In genomic region chr1:38656741-38657140, GRCh38 we compare ENCODE assay signal across 25 cellular contexts.
DNase-seq lines count a peak whose midpoint lies in the region; ATAC-seq and TF ChIP-seq lines count a peak whose summit lies in the region.
"Had no signal": no experiment of that assay in that cellular context is flagged by ENCODE, and none has a peak within 500 bp of the region (broad histone marks: within the 10 kb centered on the region; RNA-seq: fewer than 3 reads in every experiment).

No MANE protein-coding gene starts in this region.

- H4K20me1 ChIP-seq in GM23338 (replicated peaks; ENCODE audit: insufficient read depth) = no peaks in the 10 kb centered on the region
- H4K20me1 ChIP-seq: BLaER1 treated with 17β-estradiol and CSF1 and Interleukin-3, amounts not matched to agents 10 nM and 100 nM had no signal

- intact Hi-C loops in right lobe of liver (cut with DNase I) = no loop called here

- TF ChIP-seq CTCF in GM23338 (conservative IDR thresholded peaks at IDR 0.05; ENCODE audit: low read depth in 2 of 2) (no peak), glutamatergic neuron (IDR thresholded peaks at IDR 0.05; ENCODE audit: partially characterized antibody, unreplicated experiment) (no peak), right lobe of liver (IDR thresholded peaks at IDR 0.05) (no peak)

- H3K27me3 Mint-ChIP-seq in GM23338 (ENCODE audit: insufficient read depth, low read depth, poor library complexity) (peaks cover 5% of the 10 kb centered on the region), glutamatergic neuron (ENCODE audit: unreplicated experiment) (peaks cover 7% of the 10 kb centered on the region)

- H3K27me3 ChIP-seq in GM23338 (ENCODE audit: insufficient read depth) = no peaks in the 10 kb centered on the region
- no peaks in the 10 kb centered on the region for H3K27me3 ChIP-seq in right lobe of liver
- H3K27me3 ChIP-seq: BLaER1 treated with 17β-estradiol and CSF1 and Interleukin-3, amounts not matched to agents 10 nM and 100 nM had no signal

- 0 out of 3 replicates have a peak, but pooled peaks cover 3% of the 10 kb centered on the region for H3K36me3 Mint-ChIP-seq in GM23338 (ENCODE audit: low read depth)
- peaks cover 18% of the 10 kb centered on the region for H3K36me3 Mint-ChIP-seq in glutamatergic neuron (ENCODE audit: unreplicated experiment)

- H2AFZ ChIP-seq in GM23338 = peak overlapping the region; percentile 87
- H2AFZ ChIP-seq: PC-9 had no signal

- H3K27ac Mint-ChIP-seq in GM23338 (no peak overlapping the region), glutamatergic neuron (ENCODE audit: unreplicated experiment) (peak overlapping the region; percentile 76)
- H3K27ac Mint-ChIP-seq: CD4-positive, alpha-beta T cell had no signal

- ATAC-seq in GM23338 (no peak), HG02884 (IDR thresholded peaks at IDR 0.05; ENCODE audit: unreplicated experiment) (no peak), right lobe of liver (no peak), GM18858 (IDR thresholded peaks at IDR 0.05; ENCODE audit: unreplicated experiment) (no peak)
- ATAC-seq: A549, HCT116, Right ventricle myocardium inferior, SK-N-SH treated with all-trans-retinoic acid at 6 μM for 48 hours had no signal

- no peak overlapping the region for H3K4me3 ChIP-seq in GM23338
- H3K4me3 ChIP-seq in right lobe of liver = no peak overlapping the region
- H3K4me3 ChIP-seq: A549; BLaER1 treated with 17β-estradiol and CSF1 and Interleukin-3, amounts not matched to agents 10 nM and 100 nM; PC-9; SJCRH30 had no signal

- peaks cover 14% of the 10 kb centered on the region for H3K4me1 Mint-ChIP-seq in GM23338
- peaks cover 19% of the 10 kb centered on the region for H3K4me1 Mint-ChIP-seq in glutamatergic neuron (ENCODE audit: low read depth, unreplicated experiment)

- H3K9me2 ChIP-seq in GM23338 (ENCODE audit: insufficient read depth) = no peaks in the 10 kb centered on the region

- H3K4me3 Mint-ChIP-seq in GM23338 (no peak overlapping the region), glutamatergic neuron (ENCODE audit: unreplicated experiment) (peak overlapping the region; percentile 22)
- H3K4me3 Mint-ChIP-seq: CD4-positive, alpha-beta T cell had no signal

- WGBS in right lobe of liver (ENCODE audit: insufficient coverage, low coverage, low lambda C conversion rate, missing lambda C conversion rate) = 28% methylated on average over 3 of the region's 3 CpGs

- no peaks in the 10 kb centered on the region for H3K9me3 ChIP-seq in right lobe of liver

- H3K27ac ChIP-seq in GM23338 (ENCODE audit: low read depth) (no peak overlapping the region), right lobe of liver (no peak overlapping the region)
- H3K27ac ChIP-seq: A549; BLaER1 treated with 17β-estradiol and CSF1 and Interleukin-3, amounts not matched to agents 10 nM and 100 nM; PC-9; SJCRH30 had no signal

- H3K4me2 ChIP-seq in GM23338 = no peak overlapping the region
- H3K4me2 ChIP-seq: A549; BLaER1 treated with 17β-estradiol and CSF1 and Interleukin-3, amounts not matched to agents 10 nM and 100 nM; PC-9 had no signal

- DNase-seq in GM23338 (ENCODE audit: low spot score) (no peak), NCI-H82 treated with DMSO at 0.1 percent for 48 hours (lab: John Stamatoyannopoulos, UW; ENCODE audit: unreplicated experiment) (peak; percentile 84), glutamatergic neuron (no peak), right lobe of liver (no peak), GDM1 (lab: John Stamatoyannopoulos, UW) (no peak)
- DNase-seq: AML-193; CD4-positive, alpha-beta T cell; COR-L47; DMS153; NCI-H1048; NCI-H1417; NCI-H1694; NCI-H2029 treated with DMSO at 0.1 percent for 48 hours; NCI-H345; NCI-H510A treated with DMSO at 0.1 percent for 48 hours; NCI-H774; PC-9; SJCRH30 had no signal

- no peaks in the 10 kb centered on the region for H3K36me3 ChIP-seq in GM23338 (ENCODE audit: insufficient read depth)
- H3K36me3 ChIP-seq in right lobe of liver = no peaks in the 10 kb centered on the region
- H3K36me3 ChIP-seq: BLaER1 treated with 17β-estradiol and CSF1 and Interleukin-3, amounts not matched to agents 10 nM and 100 nM; SJCRH30 had no signal

- no peak for TF ChIP-seq POLR2A in right lobe of liver (IDR thresholded peaks at IDR 0.05)

- H3K79me2 ChIP-seq in GM23338 (replicated peaks; ENCODE audit: insufficient read depth) = no peaks in the 10 kb centered on the region

- H3K9me3 Mint-ChIP-seq in GM23338 (peaks cover 4% of the 10 kb centered on the region; the same call in 2 of the 3 replicates), glutamatergic neuron (ENCODE audit: unreplicated experiment) (peaks cover 8% of the 10 kb centered on the region)
- H3K9me3 Mint-ChIP-seq: CD4-positive, alpha-beta T cell had no signal

- no peaks in the 10 kb centered on the region for H3F3A ChIP-seq in GM23338 (replicated peaks; ENCODE audit: low read depth)

- H3K4me1 ChIP-seq in GM23338 (ENCODE audit: insufficient read depth) = 0 out of 2 replicates have a peak, but pooled peaks cover 3% of the 10 kb centered on the region
- no peaks in the 10 kb centered on the region for H3K4me1 ChIP-seq in right lobe of liver
- H3K4me1 ChIP-seq: A549; BLaER1 treated with 17β-estradiol and CSF1 and Interleukin-3, amounts not matched to agents 10 nM and 100 nM; SJCRH30 had no signal

TF ChIP-seq in GM23338, 12 proteins besides CTCF, POLR2A, EP300 and RAD21:
- TF ChIP-seq ZNF114 (CRISPR knock-in tag; IDR thresholded peaks at IDR 0.05) (no peak), ETS1 (IDR thresholded peaks at IDR 0.05) (no peak), POLR2AphosphoS5 (IDR thresholded peaks at IDR 0.05; ENCODE audit: low read depth) (no peak), NANOG (IDR thresholded peaks at IDR 0.05; ENCODE audit: borderline replicate concordance) (no peak), REST (IDR thresholded peaks at IDR 0.05; ENCODE audit: unreplicated experiment) (no peak), EZH2phosphoT487 (IDR thresholded peaks at IDR 0.05; ENCODE audit: unreplicated experiment) (no peak)
